In genomic region chr14:37034410-37035285, GRCh38 we compare ENCODE assay signal across 15 cellular contexts.
DNase-seq lines count a peak whose midpoint lies in the region; ATAC-seq, FAIRE-seq and TF ChIP-seq lines count a peak whose summit lies in the region.
"Had no signal": no experiment of that assay in that cellular context is flagged by ENCODE, and none has a peak within 500 bp of the region (broad histone marks: within the 10 kb centered on the region; RNA-seq: fewer than 3 reads in every experiment).

No MANE protein-coding gene starts in this region.

- TF ChIP-seq RAD21 in GM12878 (IDR thresholded peaks at IDR 0.05; ENCODE audit: insufficient read depth, low read depth, low read length) = no peak

- H3K9me3 ChIP-seq in GM12878 (replicated peaks; ENCODE audit: control insufficient read depth, insufficient read depth, low read length) = no peaks in the 10 kb centered on the region
- no peaks in the 10 kb centered on the region for H3K9me3 ChIP-seq in osteoblast (ENCODE audit: low read depth, low read length)
- no peaks in the 10 kb centered on the region for H3K9me3 ChIP-seq in Peyer's patch
- H3K9me3 ChIP-seq: left ventricle myocardium inferior, pancreas had no signal

- H3K27ac ChIP-seq in GM12878 (ENCODE audit: control insufficient read depth, insufficient read depth) = no peak overlapping the region
- no peak overlapping the region for H3K27ac ChIP-seq in osteoblast (ENCODE audit: low read depth, low read length)
- no peak overlapping the region for H3K27ac ChIP-seq in Peyer's patch
- H3K27ac ChIP-seq: left ventricle myocardium inferior, pancreas had no signal

- TF ChIP-seq POLR2A in GM12878 (IDR thresholded peaks at IDR 0.05; ENCODE audit: low read depth, low read length) (no peak), Peyer's patch (IDR thresholded peaks at IDR 0.05) (no peak)

- SMC1A ChIA-PET in GM12878 (lab: Charles Lee; ENCODE audit: uncharacterized antibody, unreplicated experiment) = no interaction called here

- H4K20me1 ChIP-seq in GM12878 (ENCODE audit: control insufficient read depth, insufficient read depth) (no peaks in the 10 kb centered on the region), osteoblast (ENCODE audit: insufficient read depth, low read length) (no peaks in the 10 kb centered on the region)

- in situ Hi-C loops in GM12878 (cut with MboI) = no loop called here

- no peaks in the 10 kb centered on the region for H3K36me3 Mint-ChIP-seq in natural killer cell treated with Interleukin-12 subunit alpha and Interleukin-12 subunit beta and Interleukin-15 and Interleukin-18, amount 100 ng/mL, for 72 hours
- H3K36me3 Mint-ChIP-seq in natural killer cell = no peaks in the 10 kb centered on the region
- no peaks in the 10 kb centered on the region for H3K36me3 Mint-ChIP-seq in progenitor cell of endocrine pancreas (ENCODE audit: insufficient read depth)

- peaks cover 8% of the 10 kb centered on the region for H3K9me3 Mint-ChIP-seq in natural killer cell treated with Interleukin-12 subunit alpha and Interleukin-12 subunit beta and Interleukin-15 and Interleukin-18, amount 100 ng/mL, for 72 hours
- peaks cover 3 to 5% of the 10 kb centered on the region in 2 donors for H3K9me3 Mint-ChIP-seq in natural killer cell
- H3K9me3 Mint-ChIP-seq in progenitor cell of endocrine pancreas (ENCODE audit: low read depth) = no peaks in the 10 kb centered on the region
- H3K9me3 Mint-ChIP-seq: GM23338 had no signal

- ATAC-seq in HG03103 (IDR thresholded peaks at IDR 0.05; ENCODE audit: low read depth, unreplicated experiment) (peak; percentile 68), GM12878 (no peak), natural killer cell (no peak)
- no peak for ATAC-seq in natural killer cell treated with Interleukin-12 subunit alpha and Interleukin-12 subunit beta and Interleukin-15 and Interleukin-18, amount 100 ng/mL, for 72 hours
- ATAC-seq: GM23338, pancreas, PC-3 had no signal

- TF ChIP-seq CTCF in GM12878 (IDR thresholded peaks at IDR 0.05 in 2 of 3, conservative IDR thresholded peaks at IDR 0.05 in 1 of 3; ENCODE audit: control insufficient read depth in 2 of 3, extremely low read depth in 1 of 3, insufficient read depth in 1 of 3, low read depth in 3 of 3, low read length in 3 of 3) (no peak), osteoblast (IDR thresholded peaks at IDR 0.05; ENCODE audit: extremely low read depth, low read depth, low read length) (no peak), natural killer cell (IDR thresholded peaks at IDR 0.05) (no peak), Peyer's patch (IDR thresholded peaks at IDR 0.05) (no peak), progenitor cell of endocrine pancreas (IDR thresholded peaks at IDR 0.05; ENCODE audit: unreplicated experiment) (no peak)

- H3K27me3 ChIP-seq in GM12878 (replicated peaks in 1 of 2; ENCODE audit: control insufficient read depth in 2 of 2, insufficient read depth in 2 of 2, low read length in 1 of 2) (no peaks in the 10 kb centered on the region), osteoblast (ENCODE audit: insufficient read depth, low read length) (no peaks in the 10 kb centered on the region), Peyer's patch (no peaks in the 10 kb centered on the region)
- H3K27me3 ChIP-seq: pancreas had no signal

- no peak for TF ChIP-seq EP300 in GM12878 (IDR thresholded peaks at IDR 0.05; ENCODE audit: borderline replicate concordance in 1 of 2, control insufficient read depth in 1 of 2, low read depth in 2 of 2, low read length in 2 of 2)

- no peaks in the 10 kb centered on the region for H3K27me3 Mint-ChIP-seq in natural killer cell treated with Interleukin-12 subunit alpha and Interleukin-12 subunit beta and Interleukin-15 and Interleukin-18, amount 100 ng/mL, for 72 hours
- H3K27me3 Mint-ChIP-seq in natural killer cell (ENCODE audit: low read depth in 2 of 2) (no peaks in the 10 kb centered on the region), progenitor cell of endocrine pancreas (peaks cover 4% of the 10 kb centered on the region)

- H3K4me3 ChIP-seq in GM12878 = no peak overlapping the region
- no peak overlapping the region for H3K4me3 ChIP-seq in osteoblast (ENCODE audit: insufficient read depth, low read length)
- no peak overlapping the region for H3K4me3 ChIP-seq in Peyer's patch
- H3K4me3 ChIP-seq: GM23338, left ventricle myocardium inferior, pancreas had no signal

- no peaks in the 10 kb centered on the region for H3K36me3 ChIP-seq in GM12878 (ENCODE audit: control insufficient read depth in 2 of 2, insufficient read depth in 2 of 2, low read length in 1 of 2)
- no peaks in the 10 kb centered on the region for H3K36me3 ChIP-seq in osteoblast (ENCODE audit: insufficient read depth, low read length)
- H3K36me3 ChIP-seq in Peyer's patch = no peaks in the 10 kb centered on the region
- H3K36me3 ChIP-seq: left ventricle myocardium inferior, pancreas had no signal

- H3K4me2 ChIP-seq in GM12878 (ENCODE audit: control insufficient read depth, insufficient read depth) (no peak overlapping the region), osteoblast (ENCODE audit: insufficient read depth, low read length) (peak overlapping the region; percentile 37)

- POLR2A ChIA-PET in GM12878 (lab: Charles Lee) = no interaction called here

- BruUV-seq in GM12878 (replicated peaks; lab: Mats Ljungman, UMichigan) = no TSS peak

- CTCF ChIA-PET in GM12878 (lab: Yijun Ruan, JAX) = interaction anchor here (0.8 to 1.3 kb wide), 4 partner anchors 9 to 481 kb away, joined by 3 to 6 read pairs (median 3); no protein-coding TSS in a partner anchor

- FAIRE-seq in GM12878 (lab: Jason Lieb, UNC) = no peak
- FAIRE-seq: pancreas had no signal

- no peaks in the 10 kb centered on the region for H3K4me1 Mint-ChIP-seq in natural killer cell treated with Interleukin-12 subunit alpha and Interleukin-12 subunit beta and Interleukin-15 and Interleukin-18, amount 100 ng/mL, for 72 hours (ENCODE audit: low read depth in 2 of 2)
- no peaks in the 10 kb centered on the region for H3K4me1 Mint-ChIP-seq in natural killer cell
- peaks cover 3% of the 10 kb centered on the region for H3K4me1 Mint-ChIP-seq in progenitor cell of endocrine pancreas (ENCODE audit: low read depth)

- intact Hi-C loops in GM12878 (cut with micrococcal nuclease; ENCODE audit: unreplicated experiment) (no loop called here), natural killer cell (cut with micrococcal nuclease) (no loop called here)

- H3K9ac ChIP-seq in GM12878 (ENCODE audit: control insufficient read depth, insufficient read depth, low read length) = no peak overlapping the region

- 60% methylated on average over 11 of the region's 11 CpGs for WGBS in GM12878 (ENCODE audit: insufficient coverage, insufficient replicate concordance, low lambda C conversion rate, missing lambda C conversion rate)

- H3K79me2 ChIP-seq in GM12878 (ENCODE audit: control insufficient read depth, insufficient read depth, low read length) = no peaks in the 10 kb centered on the region
- no peaks in the 10 kb centered on the region for H3K79me2 ChIP-seq in osteoblast (ENCODE audit: insufficient read depth, low read length)

- H3K4me1 ChIP-seq in GM12878 (ENCODE audit: control insufficient read depth, insufficient read depth, low read length) = no peaks in the 10 kb centered on the region
- peaks cover 26% of the 10 kb centered on the region for H3K4me1 ChIP-seq in osteoblast (ENCODE audit: insufficient read depth, low read length)
- no peaks in the 10 kb centered on the region for H3K4me1 ChIP-seq in Peyer's patch
- H3K4me1 ChIP-seq: left ventricle myocardium inferior, pancreas had no signal

- no peak overlapping the region for H3K27ac Mint-ChIP-seq in natural killer cell treated with Interleukin-12 subunit alpha and Interleukin-12 subunit beta and Interleukin-15 and Interleukin-18, amount 100 ng/mL, for 72 hours
- H3K27ac Mint-ChIP-seq in natural killer cell (no peak overlapping the region), progenitor cell of endocrine pancreas (no peak overlapping the region)
- H3K27ac Mint-ChIP-seq: GM23338 had no signal

- DNase-seq in GM04503 (ENCODE audit: low read depth) (peak; percentile 28), GM12878 (ENCODE audit: low read depth, low spot score) (no peak), osteoblast (ENCODE audit: insufficient read length, low spot score, missing footprints) (peak; percentile 72), natural killer cell (no peak), Peyer's patch (no peak), progenitor cell of endocrine pancreas (ENCODE audit: low spot score, unreplicated experiment) (no peak)
- DNase-seq in natural killer cell treated with Interleukin-12 subunit alpha and Interleukin-12 subunit beta and Interleukin-15 and Interleukin-18, amount 100 ng/mL, for 72 hours (ENCODE audit: low spot score) = no peak
- DNase-seq: foreskin melanocyte; left ventricle myocardium inferior; NCI-H1105; pancreas; PC-3; stimulated activated CD4-positive, alpha-beta T cell treated with anti-CD3 and anti-CD28 coated beads, Interleukin-4, amount 100 ng/mL, for 24 hours had no signal

- no peak overlapping the region for H3K4me3 Mint-ChIP-seq in natural killer cell treated with Interleukin-12 subunit alpha and Interleukin-12 subunit beta and Interleukin-15 and Interleukin-18, amount 100 ng/mL, for 72 hours
- H3K4me3 Mint-ChIP-seq in natural killer cell = no peak overlapping the region
- H3K4me3 Mint-ChIP-seq in progenitor cell of endocrine pancreas (ENCODE audit: low read depth) = no peak overlapping the region
- H3K4me3 Mint-ChIP-seq: GM23338 had no signal

- H2AFZ ChIP-seq in GM12878 (ENCODE audit: control insufficient read depth, low read depth, low read length) = no peak overlapping the region
- no peak overlapping the region for H2AFZ ChIP-seq in osteoblast (ENCODE audit: low read length)
- H2AFZ ChIP-seq: GM23338 had no signal

- RAD21 ChIA-PET in GM12878 (lab: Charles Lee; ENCODE audit: unreplicated experiment) = no interaction called here

TF ChIP-seq in GM12878, 131 proteins besides CTCF, POLR2A, EP300 and RAD21:
- TF ChIP-seq POLR2AphosphoS5 (IDR thresholded peaks at IDR 0.05; ENCODE audit: low read length) (no peak), NFIC (IDR thresholded peaks at IDR 0.05; ENCODE audit: low read depth, low read length) (0 out of 2 replicates have a peak, but pooled peaks have one; percentile 27), POU2F2 (IDR thresholded peaks at IDR 0.05; ENCODE audit: borderline replicate concordance, low read depth, low read length) (no peak), CREM (IDR thresholded peaks at IDR 0.05; ENCODE audit: low read depth) (0 out of 2 replicates have a peak, but pooled peaks have one; percentile 12), TAF1 (IDR thresholded peaks at IDR 0.05; ENCODE audit: borderline replicate concordance, low read depth, low read length) (no peak), ZNF207 (IDR thresholded peaks at IDR 0.05; ENCODE audit: borderline replicate concordance) (no peak), JUNB (IDR thresholded peaks at IDR 0.05) (peak; percentile 63), YBX1 (IDR thresholded peaks at IDR 0.05) (no peak)

Comparison
In these comparisons a context has a peak if more than half of its experiments do, and no peak if none do; other contexts are left out.
1. DNase-seq: peak in GM04503 (single experiment) and osteoblast (single experiment); none in GM12878 (single experiment), natural killer cell treated with Interleukin-12 subunit alpha and Interleukin-12 subunit beta and Interleukin-15 and Interleukin-18, amount 100 ng/mL, for 72 hours (single experiment), natural killer cell (single experiment), Peyer's patch (0 of 3) and progenitor cell of endocrine pancreas (single experiment).